Comparison of ENCODE assay signal across 9 cellular contexts in the genomic region with DNA sequence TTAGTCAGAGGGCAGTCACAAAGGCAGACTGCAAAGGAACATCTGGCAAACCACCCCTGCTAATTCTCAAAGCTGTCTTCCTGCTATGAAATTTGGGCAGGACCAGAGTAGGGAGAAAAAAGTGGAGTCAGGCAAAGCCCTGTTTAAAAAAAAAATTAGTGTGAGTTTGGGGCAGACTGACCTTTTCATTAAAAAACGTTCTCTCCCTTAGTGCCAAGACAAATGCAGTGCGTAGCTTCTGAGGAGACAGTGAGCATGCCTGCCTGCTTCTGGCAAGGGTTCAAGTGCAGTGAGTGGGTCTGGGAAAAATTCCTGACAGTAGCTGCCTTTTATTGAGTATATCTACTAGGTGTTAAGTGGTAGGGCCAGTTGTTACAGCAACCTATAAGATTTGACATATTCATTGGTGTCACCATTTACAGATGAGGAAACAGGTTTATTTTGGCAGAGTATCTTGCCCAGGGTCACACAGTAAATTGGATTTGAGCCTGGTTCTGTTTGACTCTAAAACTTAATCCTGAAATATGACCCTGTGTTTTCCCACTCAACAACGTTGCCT.
DNase-seq lines count a peak whose midpoint lies in the region; ATAC-seq and TF ChIP-seq lines count a peak whose summit lies in the region.
"Had no signal": no experiment of that assay in that cellular context is flagged by ENCODE, and none has a peak within 500 bp of the region (broad histone marks: within the 10 kb centered on the region; RNA-seq: fewer than 3 reads in every experiment).

No MANE protein-coding gene starts in this region.

- ATAC-seq in HG02970 (IDR thresholded peaks at IDR 0.05; ENCODE audit: low FRiP score, unreplicated experiment), result no peak
- ATAC-seq: effector memory CD8-positive, alpha-beta T cell had no signal

- DNase-seq in LNCaP clone FGC (ENCODE audit: low read depth), result peak; percentile 96
- peak; percentile 73 for DNase-seq in astrocyte of the hippocampus (ENCODE audit: low read depth, low spot score)
- peak; percentile 12 for DNase-seq in kidney tubule cell (ENCODE audit: low spot score)
- DNase-seq in NCI-H510A (lab: John Stamatoyannopoulos, UW), result no peak
- DNase-seq in stimulated activated CD4-positive, alpha-beta T cell treated with anti-CD3 and anti-CD28 coated beads, Interleukin-2, amount 100 ng/mL, for 24 hours, result no peak
- DNase-seq in amygdala (lab: John Stamatoyannopoulos, UW), result no peak
- DNase-seq: effector memory CD8-positive, alpha-beta T cell had no signal

- peak overlapping the region; percentile 5; the same call in 1 of the 2 replicates for H3K27ac ChIP-seq in C4-2B

- no peak overlapping the region for H3K4me3 ChIP-seq in LNCaP clone FGC (ENCODE audit: low read depth, low read length)

- TF ChIP-seq CTCF in C4-2B (conservative IDR thresholded peaks at IDR 0.05) (no peak), LNCaP clone FGC (IDR thresholded peaks at IDR 0.05; ENCODE audit: control insufficient read depth, extremely low read depth, insufficient read depth) (no peak)

Comparison
In these comparisons a context has a peak if more than half of its experiments do, and no peak if none do; other contexts are left out.
1. DNase-seq: peak in LNCaP clone FGC (single experiment), astrocyte of the hippocampus (single experiment) and kidney tubule cell (single experiment); none in NCI-H510A (single experiment), stimulated activated CD4-positive, alpha-beta T cell treated with anti-CD3 and anti-CD28 coated beads, Interleukin-2, amount 100 ng/mL, for 24 hours (0 of 2) and amygdala (0 of 56).